22 cellular contexts compared by ENCODE assay signal in the genomic region with DNA sequence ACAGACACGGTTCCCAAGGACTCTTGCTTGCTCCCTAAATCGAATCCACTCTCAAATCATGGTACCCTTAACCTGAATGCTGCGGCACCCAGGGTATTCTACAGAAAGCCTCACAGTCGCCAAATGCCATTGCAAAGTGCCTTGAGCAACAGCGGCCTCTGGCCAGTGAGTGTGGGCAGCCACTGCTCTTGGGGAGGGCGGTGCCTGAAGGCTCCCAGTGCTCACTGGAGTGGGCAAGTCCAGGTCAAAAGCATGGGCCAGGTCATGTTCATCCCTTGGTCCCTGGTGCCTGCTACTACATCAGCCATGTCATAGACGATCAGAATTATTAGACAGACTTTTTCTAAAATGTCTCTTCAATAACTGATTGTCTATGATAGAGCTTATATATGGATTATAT.
"Had no signal": no experiment of that assay in that cellular context is flagged by ENCODE, and none has a peak within 500 bp of the region (broad histone marks: within the 10 kb centered on the region; RNA-seq: fewer than 3 reads in every experiment).

No MANE protein-coding gene starts in this region.

- DNase-seq: activated B cell treated with CpG ODN at 0.5 μM for 24 hours; activated CD4-positive, alpha-beta memory T cell treated with anti-CD3 and anti-CD28 coated beads for 36 hours; activated CD4-positive, alpha-beta T cell treated with anti-CD3 and anti-CD28 coated beads for 1 hour; activated CD4-positive, alpha-beta T cell treated with anti-CD3 and anti-CD28 coated beads, Interleukin-2, amount 10 ng/mL, durations not matched to agents 24 days and 14 days; activated gamma-delta T cell; activated naive CD4-positive, alpha-beta T cell treated with anti-CD3 and anti-CD28 coated beads for 36 hours; activated T-cell treated with anti-CD3 and anti-CD28 coated beads, Interleukin-2, amount 50 U/mL, for 24 hours; amygdala; MG63; NCI-H1105; NCI-H1436; NCI-H187; NCI-H2081; NCI-H446; NCI-H524; SHP77 treated with DMSO at 0.1 percent for 48 hours; T-helper 17 cell; T-helper 9 cell had no signal

- H3K4me3 Mint-ChIP-seq: activated B cell treated with CpG ODN at 0.5 μM for 24 hours; activated CD4-positive, alpha-beta memory T cell treated with anti-CD3 and anti-CD28 coated beads for 36 hours; activated CD4-positive, alpha-beta T cell treated with anti-CD3 and anti-CD28 coated beads, Interleukin-2, amount 10 ng/mL, durations not matched to agents 24 days and 14 days; activated naive CD4-positive, alpha-beta T cell treated with anti-CD3 and anti-CD28 coated beads for 36 hours; activated naive CD8-positive, alpha-beta T cell; activated T-cell treated with anti-CD3 and anti-CD28 coated beads, Interleukin-2, amount 50 U/mL, for 24 hours; activated T-helper 1 cell treated with anti-CD3 and anti-CD28 coated beads, Interleukin-12 subunit alpha, Interleukin-12 subunit beta, Interleukin-2, Interleukin-4 antibody, amounts not matched to agents 30 ng/mL and 10 ng/mL and 1 ng/mL, durations not matched to agents 14 hours and 24 hours and 36 hours; brain; central memory CD8-positive, alpha-beta T cell; T-helper 17 cell had no signal

- H3K27me3 ChIP-seq: MG63 had no signal

- H3K4me3 ChIP-seq: MG63 had no signal

- H3K9me3 Mint-ChIP-seq: activated CD4-positive, alpha-beta memory T cell treated with anti-CD3 and anti-CD28 coated beads for 36 hours; activated CD4-positive, alpha-beta T cell treated with anti-CD3 and anti-CD28 coated beads, Interleukin-2, amount 10 ng/mL, durations not matched to agents 24 days and 14 days; activated naive CD4-positive, alpha-beta T cell treated with anti-CD3 and anti-CD28 coated beads for 36 hours; activated T-cell treated with anti-CD3 and anti-CD28 coated beads, Interleukin-2, amount 50 U/mL, for 24 hours; central memory CD8-positive, alpha-beta T cell had no signal

- H3K36me3 ChIP-seq: MG63 had no signal

- H3K27me3 Mint-ChIP-seq: activated B cell treated with CpG ODN at 0.5 μM for 24 hours; activated CD4-positive, alpha-beta memory T cell treated with anti-CD3 and anti-CD28 coated beads for 36 hours; activated CD4-positive, alpha-beta T cell treated with anti-CD3 and anti-CD28 coated beads, Interleukin-2, amount 10 ng/mL, durations not matched to agents 24 days and 14 days; activated naive CD8-positive, alpha-beta T cell; activated T-cell treated with anti-CD3 and anti-CD28 coated beads, Interleukin-2, amount 50 U/mL, for 24 hours; brain; central memory CD8-positive, alpha-beta T cell; T-helper 17 cell had no signal

- H3K9me3 ChIP-seq: MG63 had no signal

- H3K27ac Mint-ChIP-seq: activated B cell treated with CpG ODN at 0.5 μM for 24 hours; activated CD4-positive, alpha-beta memory T cell treated with anti-CD3 and anti-CD28 coated beads for 36 hours; activated CD4-positive, alpha-beta T cell treated with anti-CD3 and anti-CD28 coated beads, Interleukin-2, amount 10 ng/mL, durations not matched to agents 24 days and 14 days; activated naive CD4-positive, alpha-beta T cell treated with anti-CD3 and anti-CD28 coated beads for 36 hours; activated naive CD8-positive, alpha-beta T cell; activated T-cell treated with anti-CD3 and anti-CD28 coated beads, Interleukin-2, amount 50 U/mL, for 24 hours; activated T-helper 1 cell treated with anti-CD3 and anti-CD28 coated beads, Interleukin-12 subunit alpha, Interleukin-12 subunit beta, Interleukin-2, Interleukin-4 antibody, amounts not matched to agents 30 ng/mL and 10 ng/mL and 1 ng/mL, durations not matched to agents 14 hours and 24 hours and 36 hours; brain; T-helper 17 cell had no signal

- H3K4me1 Mint-ChIP-seq: activated B cell treated with CpG ODN at 0.5 μM for 24 hours; activated CD4-positive, alpha-beta T cell treated with anti-CD3 and anti-CD28 coated beads, Interleukin-2, amount 10 ng/mL, durations not matched to agents 24 days and 14 days; central memory CD8-positive, alpha-beta T cell; T-helper 17 cell had no signal
